10 cellular contexts compared by ENCODE assay signal in the genomic region with DNA sequence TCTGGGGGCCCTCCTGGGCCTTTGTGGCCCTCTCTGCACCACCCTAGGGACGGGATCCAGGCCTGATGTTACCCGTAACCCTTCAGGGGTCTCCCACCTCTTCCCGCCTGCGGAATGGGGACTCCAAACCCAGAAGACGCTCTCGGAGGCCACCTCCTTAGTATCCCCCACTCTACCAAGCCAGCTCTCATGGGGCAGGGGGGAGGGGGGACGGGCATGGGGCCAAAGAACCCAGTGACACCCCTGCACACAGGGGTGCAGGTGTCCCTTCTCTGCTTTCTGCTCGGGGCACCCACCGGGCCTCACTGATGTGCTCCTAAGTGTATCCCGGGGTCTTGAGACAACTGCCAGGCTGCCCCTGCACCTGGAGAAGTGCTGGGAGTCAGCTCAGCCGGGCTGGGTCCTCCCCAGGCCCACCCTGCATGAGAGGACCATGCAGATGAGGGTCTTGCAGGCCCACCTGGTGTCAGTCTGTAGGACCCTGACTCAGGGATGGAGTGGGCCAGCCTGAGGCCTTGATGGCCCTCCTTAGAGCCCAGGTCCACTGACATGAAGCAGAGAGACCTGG.
DNase-seq lines count a peak whose midpoint lies in the region; ATAC-seq and TF ChIP-seq lines count a peak whose summit lies in the region.
"Had no signal": no experiment of that assay in that cellular context is flagged by ENCODE, and none has a peak within 500 bp of the region (broad histone marks: within the 10 kb centered on the region; RNA-seq: fewer than 3 reads in every experiment).

No MANE protein-coding gene starts in this region.

- TF ChIP-seq CTCF in 22Rv1 (IDR thresholded peaks at IDR 0.05), result no peak

- no peak for ATAC-seq in GM21423 (IDR thresholded peaks at IDR 0.05; ENCODE audit: unreplicated experiment)
- ATAC-seq in HG02759 (IDR thresholded peaks at IDR 0.05; ENCODE audit: unreplicated experiment), result no peak

- 83 to 93% methylated on average over 4 to 6 of the region's 11 CpGs for WGBS in mesodermal cell (ENCODE audit: insufficient coverage in 2 of 2), 2 experiments

- no peaks in the 10 kb centered on the region for H3K36me3 ChIP-seq in HUES6 (ENCODE audit: control insufficient read depth, insufficient read depth, low read length)
- no peaks in the 10 kb centered on the region for H3K36me3 ChIP-seq in mesodermal cell (ENCODE audit: control insufficient read depth, insufficient read depth, low read length)
- H3K36me3 ChIP-seq: neutrophil had no signal

- H3K9ac ChIP-seq in HUES6 (ENCODE audit: low read length), result peak overlapping the region; percentile 58

- no peaks in the 10 kb centered on the region for H3K27me3 ChIP-seq in HUES6 (ENCODE audit: control insufficient read depth, insufficient read depth, low read length)

- H3K27ac ChIP-seq in 22Rv1 (peak overlapping the region; percentile 86), HUES6 (ENCODE audit: low read depth, low read length) (peak overlapping the region; percentile 56; the same call in 1 of the 2 replicates), caudate nucleus (ENCODE audit: low read depth, low read length) (peak overlapping the region; percentile 52), mesodermal cell (ENCODE audit: low read depth, low read length, severe bottlenecking) (peak overlapping the region; percentile 43)
- H3K27ac ChIP-seq: neutrophil, PC-9 had no signal

- DNase-seq in caudate nucleus (lab: John Stamatoyannopoulos, UW), result no peak
- DNase-seq in NK-92 (lab: John Stamatoyannopoulos, UW; ENCODE audit: unreplicated experiment), result no peak
- DNase-seq in globus pallidus (ENCODE audit: low spot score), result no peak

- H3K4me1 ChIP-seq in HUES6 (ENCODE audit: control insufficient read depth, insufficient read depth, low read length) (peaks cover 16% of the 10 kb centered on the region; the same call in 1 of the 2 replicates), mesodermal cell (ENCODE audit: control insufficient read depth, insufficient read depth, low read length, poor library complexity, severe bottlenecking) (peaks cover 21% of the 10 kb centered on the region)

- H3K9me3 ChIP-seq in HUES6 (ENCODE audit: control insufficient read depth, insufficient read depth, low read depth, low read length) (no peaks in the 10 kb centered on the region), mesodermal cell (ENCODE audit: control insufficient read depth, low read length) (no peaks in the 10 kb centered on the region)
- H3K9me3 ChIP-seq: neutrophil had no signal

- H3K4me3 ChIP-seq in HUES6 (ENCODE audit: low read depth, low read length), result peak overlapping the region; percentile 54
- peak overlapping the region; percentile 18 for H3K4me3 ChIP-seq in mesodermal cell (ENCODE audit: extremely low read depth, insufficient read depth, low read length, poor library complexity, severe bottlenecking)
- H3K4me3 ChIP-seq: PC-9 had no signal
